ENCODE assay signal across 17 cellular contexts in genomic region chr10:113301342-113301984, GRCh38.
DNase-seq lines count a peak whose midpoint lies in the region; ATAC-seq, FAIRE-seq and TF ChIP-seq lines count a peak whose summit lies in the region.
"Had no signal": no experiment of that assay in that cellular context is flagged by ENCODE, and none has a peak within 500 bp of the region (broad histone marks: within the 10 kb centered on the region; RNA-seq: fewer than 3 reads in every experiment).

No MANE protein-coding gene starts in this region.

- FAIRE-seq in HepG2 (lab: Jason Lieb, UNC) (no peak), urothelium cell line (lab: Jason Lieb, UNC) (no peak)
- FAIRE-seq: D721Med had no signal

- H4K20me1 ChIP-seq in HepG2 (ENCODE audit: insufficient read depth, low read length): no peaks in the 10 kb centered on the region

- CTCF ChIA-PET in HepG2 (lab: Yijun Ruan, JAX; ENCODE audit: low intra/inter-chr PET ratio, low total read pairs) (no interaction called here), Calu3 (lab: Charles Lee) (no interaction called here)

- TF ChIP-seq POLR2A in HepG2 (IDR thresholded peaks at IDR 0.05; ENCODE audit: insufficient read depth in 1 of 2, low read depth in 2 of 2, low read length in 2 of 2): no peak
- no peak for TF ChIP-seq POLR2A in right lobe of liver (IDR thresholded peaks at IDR 0.05)
- no peak for TF ChIP-seq POLR2A in NB4 (IDR thresholded peaks at IDR 0.05; ENCODE audit: extremely low read depth, insufficient read length)

- no peaks in the 10 kb centered on the region for H3K79me2 ChIP-seq in HepG2 (ENCODE audit: insufficient read depth, low read length)

- POLR2A ChIA-PET in HepG2 (lab: Yijun Ruan, JAX): interaction anchor here (0.7 kb wide), 1 partner anchor 11 kb away, joined by 4 read pairs; no protein-coding TSS in a partner anchor

- TF ChIP-seq CTCF in HepG2 (CRISPR knock-in tag; IDR thresholded peaks at IDR 0.05) (peak; percentile 38), right lobe of liver (IDR thresholded peaks at IDR 0.05) (no peak), NB4 (IDR thresholded peaks at IDR 0.05; ENCODE audit: low read depth, low read length) (peak; percentile 24), chondrocyte (IDR thresholded peaks at IDR 0.05) (peak; percentile 26), Calu3 (IDR thresholded peaks at IDR 0.05; ENCODE audit: unreplicated experiment) (no peak)

- H3K4me1 ChIP-seq in HepG2 (ENCODE audit: insufficient read depth, low read length) (peaks cover 18% of the 10 kb centered on the region), right lobe of liver (no peaks in the 10 kb centered on the region)
- H3K4me1 ChIP-seq: prostate gland had no signal

- H3K27ac Mint-ChIP-seq in chondrocyte (ENCODE audit: unreplicated experiment): no peak overlapping the region
- H3K27ac Mint-ChIP-seq in Calu3 (ENCODE audit: unreplicated experiment): no peak overlapping the region
- H3K27ac Mint-ChIP-seq: activated T-helper 2 cell treated with anti-CD3 and anti-CD28 coated beads, Interferon-gamma antibody, Interleukin-2, Interleukin-4, amounts not matched to agents 10 μg/mL and 5 μg/mL and 100 μg/mL, durations not matched to agents 14 hours and 24 hours and 36 hours; natural killer cell treated with Interleukin-12 subunit alpha and Interleukin-12 subunit beta and Interleukin-15 and Interleukin-18, amount 100 ng/mL, for 72 hours; stimulated activated naive CD8-positive, alpha-beta T cell treated with anti-CD3 and anti-CD28 coated beads, Interleukin-15, Interleukin-2, amounts not matched to agents 100 ng/mL and 50 ng/mL, for 24 hours had no signal

- no peak overlapping the region for H3K4me3 ChIP-seq in HepG2 (replicated peaks in 1 of 3; ENCODE audit: insufficient read depth in 1 of 3, low read depth in 2 of 3, low read length in 3 of 3)
- H3K4me3 ChIP-seq in right lobe of liver: no peak overlapping the region
- H3K4me3 ChIP-seq in NB4 (ENCODE audit: low read depth, low read length): no peak overlapping the region
- H3K4me3 ChIP-seq: prostate gland had no signal

- H3K9ac ChIP-seq in HepG2 (ENCODE audit: insufficient read depth, low read depth, low read length): no peak overlapping the region

- H3K27me3 Mint-ChIP-seq in chondrocyte (ENCODE audit: low read depth) (no peaks in the 10 kb centered on the region), Calu3 (ENCODE audit: unreplicated experiment) (peaks cover 32% of the 10 kb centered on the region)

- H3K27me3 ChIP-seq in HepG2 (ENCODE audit: control insufficient read depth in 1 of 2, insufficient read depth in 2 of 2, low read length in 2 of 2) (no peaks in the 10 kb centered on the region; a peak in 1 of 5 replicates), right lobe of liver (no peaks in the 10 kb centered on the region)

- no peak overlapping the region for H2AFZ ChIP-seq in HepG2 (ENCODE audit: low read length)

- no TSS peak for BruUV-seq in HepG2 (replicated peaks; lab: Mats Ljungman, UMichigan)
- BruUV-seq in Calu3 (replicated peaks; lab: Mats Ljungman, UMichigan): no TSS peak

- H3K4me1 Mint-ChIP-seq in chondrocyte (ENCODE audit: low read depth): peaks cover 24% of the 10 kb centered on the region
- peaks cover 7% of the 10 kb centered on the region for H3K4me1 Mint-ChIP-seq in Calu3 (ENCODE audit: low read depth, unreplicated experiment)

- ATAC-seq in HepG2 (no peak), right lobe of liver (no peak)
- ATAC-seq: natural killer cell treated with Interleukin-12 subunit alpha and Interleukin-12 subunit beta and Interleukin-15 and Interleukin-18, amount 100 ng/mL, for 72 hours had no signal

- no peaks in the 10 kb centered on the region for H3K36me3 Mint-ChIP-seq in chondrocyte (ENCODE audit: low read depth)
- no peaks in the 10 kb centered on the region for H3K36me3 Mint-ChIP-seq in Calu3 (ENCODE audit: insufficient read depth, unreplicated experiment)
- H3K36me3 Mint-ChIP-seq: natural killer cell treated with Interleukin-12 subunit alpha and Interleukin-12 subunit beta and Interleukin-15 and Interleukin-18, amount 100 ng/mL, for 72 hours had no signal

- peak; percentile 3 for DNase-seq in HepG2 (ENCODE audit: low spot score)
- DNase-seq in right lobe of liver: no peak
- DNase-seq in NB4 (ENCODE audit: low read depth): peak; percentile 36
- DNase-seq in chondrocyte (ENCODE audit: low spot score): no peak
- DNase-seq in Calu3: no peak
- DNase-seq in urothelium cell line (ENCODE audit: low spot score): no peak
- no peak for DNase-seq in cortex of kidney (lab: John Stamatoyannopoulos, UW)
- no peak for DNase-seq in cardiac septum (ENCODE audit: low spot score)
- DNase-seq: activated CD8-positive, alpha-beta memory T cell treated with anti-CD3 and anti-CD28 coated beads for 24 hours; NCI-H1092; NCI-H2171 treated with DMSO at 0.1 percent for 48 hours; stimulated activated CD4-positive, alpha-beta T cell treated with anti-CD3 and anti-CD28 coated beads, Interleukin-12 subunit alpha, Interleukin-12 subunit beta, amount 100 ng/mL, for 4 hours had no signal

- in situ Hi-C loops in HepG2 (cut with HindIII; ENCODE audit: extremely low pct_ligation_motif_present, low pct_unique_long_range_greater_than_20kb): no loop called here

- TF ChIP-seq RAD21 in HepG2 (CRISPR knock-in tag; IDR thresholded peaks at IDR 0.05): no peak

- intact Hi-C loops in HepG2 (cut with micrococcal nuclease; ENCODE audit: unreplicated experiment) (no loop called here), right lobe of liver (cut with DNase I) (no loop called here), Calu3 (cut with micrococcal nuclease; ENCODE audit: unreplicated experiment) (no loop called here), cardiac septum (cut with DNase I) (no loop called here)

- TF ChIP-seq EP300 in HepG2 (IDR thresholded peaks at IDR 0.05; ENCODE audit: low read depth in 2 of 2, low read length in 2 of 2): no peak
- no peak for TF ChIP-seq EP300 in HepG2 (CRISPR knock-in tag; IDR thresholded peaks at IDR 0.05; ENCODE audit: borderline replicate concordance)

- H3K9me3 ChIP-seq in HepG2 (ENCODE audit: low read length) (no peaks in the 10 kb centered on the region), right lobe of liver (no peaks in the 10 kb centered on the region)
- H3K9me3 ChIP-seq: prostate gland had no signal

- H3K27ac ChIP-seq in HepG2 (ENCODE audit: extremely low read length, insufficient read depth, low read length) (no peak overlapping the region), right lobe of liver (no peak overlapping the region)
- H3K27ac ChIP-seq: prostate gland had no signal

- H3K4me3 Mint-ChIP-seq in chondrocyte (ENCODE audit: unreplicated experiment) (no peak overlapping the region), Calu3 (ENCODE audit: low read depth, unreplicated experiment) (no peak overlapping the region)
- H3K4me3 Mint-ChIP-seq: natural killer cell treated with Interleukin-12 subunit alpha and Interleukin-12 subunit beta and Interleukin-15 and Interleukin-18, amount 100 ng/mL, for 72 hours; stimulated activated naive CD8-positive, alpha-beta T cell treated with anti-CD3 and anti-CD28 coated beads, Interleukin-15, Interleukin-2, amounts not matched to agents 100 ng/mL and 50 ng/mL, for 24 hours had no signal

- H3K4me2 ChIP-seq in HepG2 (ENCODE audit: low read depth, low read length): no peak overlapping the region

- WGBS in HepG2 (ENCODE audit: low lambda C conversion rate): 18% methylated on average over 6 of the region's 7 CpGs
- whole genome bisulfite sequencing in right lobe of liver (ENCODE audit: insufficient coverage, low coverage, low lambda C conversion rate, missing lambda C conversion rate): 73% methylated on average over 6 of the region's 7 CpGs

- H3K36me3 ChIP-seq in HepG2 (replicated peaks in 1 of 2; ENCODE audit: control insufficient read depth in 1 of 2, insufficient read depth in 2 of 2, low read length in 2 of 2): no peaks in the 10 kb centered on the region
- H3K36me3 ChIP-seq in right lobe of liver: no peaks in the 10 kb centered on the region
- H3K36me3 ChIP-seq: prostate gland had no signal

- H3K9me3 Mint-ChIP-seq in chondrocyte (ENCODE audit: low read depth) (no peaks in the 10 kb centered on the region), Calu3 (ENCODE audit: low read depth, unreplicated experiment) (no peaks in the 10 kb centered on the region)
- H3K9me3 Mint-ChIP-seq: activated T-helper 2 cell treated with anti-CD3 and anti-CD28 coated beads, Interferon-gamma antibody, Interleukin-2, Interleukin-4, amounts not matched to agents 10 μg/mL and 5 μg/mL and 100 μg/mL, durations not matched to agents 14 hours and 24 hours and 36 hours; natural killer cell treated with Interleukin-12 subunit alpha and Interleukin-12 subunit beta and Interleukin-15 and Interleukin-18, amount 100 ng/mL, for 72 hours; stimulated activated naive CD8-positive, alpha-beta T cell treated with anti-CD3 and anti-CD28 coated beads, Interleukin-15, Interleukin-2, amounts not matched to agents 100 ng/mL and 50 ng/mL, for 24 hours had no signal

TF ChIP-seq in HepG2, 621 proteins besides CTCF, POLR2A, EP300 and RAD21 (continues in another document):
- TF ChIP-seq ELF1 (CRISPR knock-in tag; IDR thresholded peaks at IDR 0.05) (no peak), NKX3-1 (CRISPR knock-in tag; IDR thresholded peaks at IDR 0.05) (no peak), STAG1 (CRISPR knock-in tag; IDR thresholded peaks at IDR 0.05) (peak; percentile 47), CENPX (CRISPR knock-in tag; IDR thresholded peaks at IDR 0.05) (no peak), ZNF678 (CRISPR knock-in tag; IDR thresholded peaks at IDR 0.05) (no peak), ISX (CRISPR knock-in tag; conservative IDR thresholded peaks at IDR 0.05) (no peak), ZNF232 (CRISPR knock-in tag; IDR thresholded peaks at IDR 0.05; ENCODE audit: borderline replicate concordance) (no peak)

Comparison
In these comparisons a context has a peak if more than half of its experiments do, and no peak if none do; other contexts are left out.
1. DNase-seq: peak in HepG2 (single experiment) and NB4 (single experiment); none in right lobe of liver (0 of 3), chondrocyte (single experiment), Calu3 (single experiment), urothelium cell line (single experiment), cortex of kidney (single experiment) and cardiac septum (single experiment).
2. CTCF ChIP-seq: peak in HepG2 (single experiment), NB4 (single experiment) and chondrocyte (single experiment); none in right lobe of liver (0 of 4) and Calu3 (single experiment).